ENCODE assay signal across 15 cellular contexts in genomic region chr4:123453006-123453685, GRCh38. TPM values are rescaled to one million over a fixed set of nuclear protein-coding genes. Genes with fewer than 3 reads are reported as not detected.
DNase-seq lines count a peak whose midpoint lies in the region; ATAC-seq and TF ChIP-seq lines count a peak whose summit lies in the region.
"Had no signal": no experiment of that assay in that cellular context is flagged by ENCODE, and none has a peak within 500 bp of the region (broad histone marks: within the 10 kb centered on the region; RNA-seq: fewer than 3 reads in every experiment).

No MANE protein-coding gene starts in this region.

- TF ChIP-seq CTCF in tibial nerve (IDR thresholded peaks at IDR 0.05): no peak

- DNase-seq in GM03348 (ENCODE audit: low spot score) (peak; percentile 6), RPMI7951 (ENCODE audit: low read depth) (peak; percentile 40), foreskin melanocyte (peak; percentile 54), tibial nerve (ENCODE audit: low spot score in 2 of 2) (no peak)
- DNase-seq: activated CD4-positive, alpha-beta T cell treated with anti-CD3 and anti-CD28 coated beads for 1 hour; effector CD8-positive, alpha-beta T cell; NCI-H2029 treated with DMSO at 0.1 percent for 48 hours; NK-92 treated with Interleukin-12 subunit alpha and Interleukin-12 subunit beta, amount 100 ng/mL, for 24 hours; small intestine had no signal

- no peak overlapping the region for H3K9ac ChIP-seq in skeletal muscle satellite cell (ENCODE audit: low read depth, low read length)

- no peak overlapping the region for H3K27ac ChIP-seq in tibial nerve

- H3K9me3 ChIP-seq in skeletal muscle satellite cell (replicated peaks; ENCODE audit: low read length) (no peaks in the 10 kb centered on the region), tibial nerve (no peaks in the 10 kb centered on the region)

- no peaks in the 10 kb centered on the region for H3K36me3 ChIP-seq in skeletal muscle satellite cell (ENCODE audit: insufficient read depth, low read length)
- no peaks in the 10 kb centered on the region for H3K36me3 ChIP-seq in tibial nerve

- H3K4me1 ChIP-seq in skeletal muscle satellite cell (ENCODE audit: control insufficient read depth, insufficient read depth, low read length) (peaks cover 24% of the 10 kb centered on the region), tibial nerve (peaks cover 0 to 14% (median 7%) of the 10 kb centered on the region in 4 donors)

- peak overlapping the region; percentile 16 for H3K4me2 ChIP-seq in skeletal muscle satellite cell (ENCODE audit: low read length)

- WGBS in tibial nerve, 2 donors: 69 to 70% methylated on average over 4 of the region's 4 CpGs

- no peak for TF ChIP-seq EP300 in tibial nerve (IDR thresholded peaks at IDR 0.05)

- H3K27me3 ChIP-seq in skeletal muscle satellite cell (ENCODE audit: control insufficient read depth, insufficient read depth, low read length) (no peaks in the 10 kb centered on the region), tibial nerve (no peaks in the 10 kb centered on the region)

- H3K4me3 ChIP-seq in skeletal muscle satellite cell (ENCODE audit: low read length) (no peak overlapping the region), tibial nerve (no peak overlapping the region)

- ATAC-seq in HG02763 (IDR thresholded peaks at IDR 0.05; ENCODE audit: unreplicated experiment): no peak
- ATAC-seq in HG03095 (IDR thresholded peaks at IDR 0.05; ENCODE audit: unreplicated experiment): no peak
- ATAC-seq in HG03469 (IDR thresholded peaks at IDR 0.05; ENCODE audit: unreplicated experiment): no peak
- ATAC-seq: left colon, T-cell had no signal

- no peak for TF ChIP-seq POLR2A in tibial nerve (IDR thresholded peaks at IDR 0.05)

RNA-seq across cellular contexts. Expression of gene SPRY1, which starts 56.6 kb away (rescaled TPM):
- total RNA-seq in RPMI7951 (2014; rRNA removed; shearing (Covaris generic)): 14.6 and 14.8 TPM in 2 replicates
- total RNA-seq in skeletal muscle satellite cell (2012; rRNA removed): 6.6 and 14.9 TPM in 2 replicates
- total RNA-seq in tibial nerve: 100 to 1,000 TPM; 101 to 195 (median 169) TPM

Comparison
In these comparisons a context has a peak if more than half of its experiments do, and no peak if none do; other contexts are left out.
1. DNase-seq: peak in GM03348 (single experiment), RPMI7951 (single experiment) and foreskin melanocyte (single experiment); none in tibial nerve (0 of 2).